9 cellular contexts compared by ENCODE assay signal in the genomic region with DNA sequence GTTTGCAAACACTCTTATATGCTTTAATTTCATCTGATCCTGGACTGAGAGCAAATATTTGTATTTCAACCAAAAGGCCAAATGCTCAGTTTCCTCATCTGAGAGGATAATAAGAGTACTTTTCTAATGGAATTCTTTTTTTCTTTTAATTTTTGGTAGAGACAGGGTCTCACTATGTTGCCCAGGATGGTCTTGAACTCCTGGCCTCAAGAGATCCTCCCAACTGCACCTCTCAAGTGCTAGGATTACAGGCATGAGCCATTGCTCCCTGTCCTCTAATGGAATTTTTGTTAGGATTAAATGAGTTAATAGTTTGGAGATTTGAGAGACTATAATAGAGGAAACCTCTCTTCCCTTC.
DNase-seq lines count a peak whose midpoint lies in the region; ATAC-seq, FAIRE-seq and TF ChIP-seq lines count a peak whose summit lies in the region.
"Had no signal": no experiment of that assay in that cellular context is flagged by ENCODE, and none has a peak within 500 bp of the region (broad histone marks: within the 10 kb centered on the region; RNA-seq: fewer than 3 reads in every experiment).

No MANE protein-coding gene starts in this region.

- intact Hi-C loops in naive thymus-derived CD4-positive, alpha-beta T cell (cut with micrococcal nuclease): loop anchor here (1.0 to 5.0 kb wide), 12 partner anchors 12 to 1402 kb away; partner anchors contain the start of genes PUS7 (in 1 of the 2), RINT1 (in 1 of the 2), SRPK2 (in 1 of the 2) and SYPL1 (in 1 of the 2)

- no peaks in the 10 kb centered on the region for H3K9me3 Mint-ChIP-seq in central memory CD8-positive, alpha-beta T cell
- H3K9me3 Mint-ChIP-seq in naive thymus-derived CD4-positive, alpha-beta T cell: peaks cover 0 to 2% (median 0%) of the 10 kb centered on the region in 11 donors

- peak overlapping the region; percentile 94 for H3K4me3 Mint-ChIP-seq in central memory CD8-positive, alpha-beta T cell
- H3K4me3 Mint-ChIP-seq in naive thymus-derived CD4-positive, alpha-beta T cell: peak overlapping the region; percentile 77 to 95 (median 88)

- H3K27me3 Mint-ChIP-seq in central memory CD8-positive, alpha-beta T cell: no peaks in the 10 kb centered on the region
- H3K27me3 Mint-ChIP-seq in naive thymus-derived CD4-positive, alpha-beta T cell: peaks cover 0 to 2% (median 0%) of the 10 kb centered on the region in 5 donors

- no peaks in the 10 kb centered on the region for H3K27me3 ChIP-seq in naive thymus-derived CD4-positive, alpha-beta T cell (ENCODE audit: control insufficient read depth in 2 of 2, insufficient read depth in 2 of 2, low read length in 2 of 2)

- POLR2A ChIA-PET in A549 (lab: Yijun Ruan, JAX): interaction anchor here (0.7 to 0.9 kb wide), 2 partner anchors 44 to 68 kb away, joined by 3 read pairs; partner anchors contain the start of gene KMT2E
- POLR2A ChIA-PET in naive thymus-derived CD4-positive, alpha-beta T cell (lab: Charles Lee): interaction anchor here (1.5 to 8.2 kb wide), 4 partner anchors 11 to 67 kb away, joined by 4 to 99 read pairs (median 6); partner anchors contain the start of gene KMT2E

- H3K4me3 ChIP-seq in A549: peak overlapping the region; percentile 21; the same call in 2 of the 3 replicates
- H3K4me3 ChIP-seq in naive thymus-derived CD4-positive, alpha-beta T cell (ENCODE audit: low read length): peak overlapping the region; percentile 46

- TF ChIP-seq EP300 in A549 (IDR thresholded peaks at IDR 0.05): no peak

- peak overlapping the region; percentile 78 for H3K4me2 ChIP-seq in A549

- peaks cover 22% of the 10 kb centered on the region for H3K4me1 ChIP-seq in A549
- peaks cover 46 to 50% of the 10 kb centered on the region in 2 donors for H3K4me1 ChIP-seq in naive thymus-derived CD4-positive, alpha-beta T cell (ENCODE audit: control insufficient read depth in 2 of 2, insufficient read depth in 2 of 2, low read length in 2 of 2)

- CTCF ChIA-PET in A549 (lab: Yijun Ruan, JAX): interaction anchor here (0.5 to 1.3 kb wide), 5 partner anchors 8 to 453 kb away, joined by 3 to 4 read pairs (median 3); no protein-coding TSS in a partner anchor
- CTCF ChIA-PET in naive thymus-derived CD4-positive, alpha-beta T cell (lab: Charles Lee): no interaction called here

- TF ChIP-seq RAD21 in A549 (conservative IDR thresholded peaks at IDR 0.05 in 1 of 2, IDR thresholded peaks at IDR 0.05 in 1 of 2): no peak

- ATAC-seq in A549: no peak
- ATAC-seq in central memory CD8-positive, alpha-beta T cell (replicated peaks; ENCODE audit: extremely low read depth, poor library complexity, severe bottlenecking): no peak
- ATAC-seq in naive thymus-derived CD4-positive, alpha-beta T cell: no peak
- no peak for ATAC-seq in GM21515 (IDR thresholded peaks at IDR 0.05; ENCODE audit: unreplicated experiment)

- TF ChIP-seq CTCF in A549 (IDR thresholded peaks at IDR 0.05): no peak

- H3K36me3 Mint-ChIP-seq in central memory CD8-positive, alpha-beta T cell (ENCODE audit: insufficient read depth): peaks cover 43% of the 10 kb centered on the region
- peaks cover 0 to 30% (median 0%) of the 10 kb centered on the region in 5 donors for H3K36me3 Mint-ChIP-seq in naive thymus-derived CD4-positive, alpha-beta T cell

- H3K9me3 ChIP-seq in A549 (no peaks in the 10 kb centered on the region), KOPT-K1 (ENCODE audit: insufficient read depth, low read length, poor library complexity, severe bottlenecking) (no peaks in the 10 kb centered on the region)
- no peaks in the 10 kb centered on the region for H3K9me3 ChIP-seq in naive thymus-derived CD4-positive, alpha-beta T cell (ENCODE audit: control insufficient read depth in 2 of 3, low read length in 3 of 3)

- peak overlapping the region; percentile 100 for H3K27ac Mint-ChIP-seq in central memory CD8-positive, alpha-beta T cell (ENCODE audit: low read depth)
- peak overlapping the region; percentile 95 to 100 (median 100) for H3K27ac Mint-ChIP-seq in naive thymus-derived CD4-positive, alpha-beta T cell

- peak overlapping the region; percentile 66 to 84 for H3K27ac ChIP-seq in A549
- peak overlapping the region; percentile 77 for H3K27ac ChIP-seq in KOPT-K1 (ENCODE audit: low read depth, low read length, poor library complexity, severe bottlenecking)
- H3K27ac ChIP-seq in naive thymus-derived CD4-positive, alpha-beta T cell (ENCODE audit: low read depth, low read length): peak overlapping the region; percentile 87

- peaks cover 44% of the 10 kb centered on the region for H3K4me1 Mint-ChIP-seq in central memory CD8-positive, alpha-beta T cell
- H3K4me1 Mint-ChIP-seq in naive thymus-derived CD4-positive, alpha-beta T cell: peaks cover 36 to 77% (median 62%) of the 10 kb centered on the region in 7 donors

- no peaks in the 10 kb centered on the region for H3K36me3 ChIP-seq in KOPT-K1 (ENCODE audit: insufficient read depth, low read length)
- H3K36me3 ChIP-seq in naive thymus-derived CD4-positive, alpha-beta T cell (ENCODE audit: control insufficient read depth in 2 of 3, insufficient read depth in 3 of 3, low read length in 3 of 3): no peaks in the 10 kb centered on the region

- FAIRE-seq in A549 (lab: Jason Lieb, UNC): no peak
- FAIRE-seq: islet of Langerhans had no signal

- TF ChIP-seq POLR2A in A549 (IDR thresholded peaks at IDR 0.05; ENCODE audit: low read length): no peak

- DNase-seq in A549 (ENCODE audit: low read depth in 1 of 2, low spot score in 1 of 2): no peak
- DNase-seq in central memory CD8-positive, alpha-beta T cell (ENCODE audit: low spot score in 2 of 2): no peak
- no peak for DNase-seq in naive thymus-derived CD4-positive, alpha-beta T cell
- no peak for DNase-seq in NCI-H2171 (lab: John Stamatoyannopoulos, UW)
- no peak for DNase-seq in HT-29 (ENCODE audit: low spot score)
- DNase-seq in GM19240 (ENCODE audit: insufficient read length, low spot score): no peak

TF ChIP-seq in A549, 52 proteins besides CTCF, POLR2A, EP300 and RAD21:
- TF ChIP-seq, protein P1, sequence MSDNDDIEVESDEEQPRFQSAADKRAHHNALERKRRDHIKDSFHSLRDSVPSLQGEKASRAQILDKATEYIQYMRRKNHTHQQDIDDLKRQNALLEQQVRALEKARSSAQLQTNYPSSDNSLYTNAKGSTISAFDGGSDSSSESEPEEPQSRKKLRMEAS (IDR thresholded peaks at IDR 0.05): no peak
- no peak for TF ChIP-seq MYC (IDR thresholded peaks at IDR 0.05; ENCODE audit: borderline replicate concordance, low read length)
- TF ChIP-seq RARB (CRISPR knock-in tag; IDR thresholded peaks at IDR 0.05): no peak
- no peak for TF ChIP-seq FOXS1 (CRISPR knock-in tag; IDR thresholded peaks at IDR 0.05)
- no peak for TF ChIP-seq TP53 (CRISPR knock-in tag; IDR thresholded peaks at IDR 0.05)
- TF ChIP-seq ZSCAN20 (CRISPR knock-in tag; IDR thresholded peaks at IDR 0.05): no peak
TF ChIP-seq in A549: peak in this region for 0.
